11 cellular contexts compared by ENCODE assay signal in the genomic region with DNA sequence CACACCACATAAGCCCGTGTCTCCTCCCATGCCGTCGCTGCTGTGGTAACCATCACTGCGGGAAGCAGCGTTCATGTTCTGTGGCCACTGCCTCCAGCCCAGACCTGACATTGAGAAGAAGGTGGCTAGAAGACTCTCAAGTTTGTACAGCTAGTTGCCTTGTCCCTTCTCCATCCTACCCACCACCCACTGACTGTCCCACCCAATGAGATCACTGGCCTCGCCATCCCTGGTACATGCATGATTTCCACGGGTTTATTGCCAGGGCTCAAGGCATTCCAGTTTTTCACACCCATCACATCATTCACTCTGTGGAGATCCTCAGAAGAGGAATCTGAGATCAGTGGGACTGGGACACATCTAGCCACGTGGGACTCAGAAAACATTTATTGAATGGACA.
"Had no signal": no experiment of that assay in that cellular context is flagged by ENCODE, and none has a peak within 500 bp of the region (broad histone marks: within the 10 kb centered on the region; RNA-seq: fewer than 3 reads in every experiment).

No MANE protein-coding gene starts in this region.

- H2AFZ ChIP-seq: parathyroid adenoma had no signal

- H3K27me3 Mint-ChIP-seq: stimulated activated naive B cell treated with anti-CD40 and anti-IgM and Interleukin-4, amounts not matched to agents 10 μg/mL and 1 μg/mL and 100 μg/mL, for 72 hours had no signal

- DNase-seq: activated CD4-positive, alpha-beta T cell treated with anti-CD3 and anti-CD28 coated beads, Interleukin-2, amount 10 ng/mL, durations not matched to agents 7 days and 5 days; activated naive CD4-positive, alpha-beta T cell treated with Interleukin-2 at 50 U/mL for 16 hours; activated naive CD8-positive, alpha-beta T cell treated with anti-CD3 and anti-CD28 coated beads, Interleukin-2, amount 50 U/mL, for 24 hours; aorta; immature natural killer cell; stimulated activated CD4-positive, alpha-beta T cell treated with anti-CD3 and anti-CD28 coated beads, Interleukin-12 subunit alpha, Interleukin-12 subunit beta, amount 100 ng/mL, for 4 hours; stimulated activated CD4-positive, alpha-beta T cell treated with anti-CD3 and anti-CD28 coated beads, Interleukin-2, amount 100 ng/mL, for 24 hours; thyroid gland had no signal

- H3K27me3 ChIP-seq: thyroid gland had no signal

- H3K9me3 ChIP-seq: thyroid gland had no signal

- H3K27ac ChIP-seq: parathyroid adenoma, thyroid gland had no signal

- H3K27ac Mint-ChIP-seq: activated CD4-positive, alpha-beta T cell treated with anti-CD3 and anti-CD28 coated beads, Interleukin-2, amount 10 ng/mL, durations not matched to agents 7 days and 5 days; activated naive CD8-positive, alpha-beta T cell treated with anti-CD3 and anti-CD28 coated beads, Interleukin-2, amount 50 U/mL, for 24 hours; activated T-helper 1 cell treated with anti-CD3 and anti-CD28 coated beads, Interleukin-12 subunit alpha, Interleukin-12 subunit beta, Interleukin-2, Interleukin-4 antibody, amounts not matched to agents 30 ng/mL and 10 ng/mL and 1 ng/mL, durations not matched to agents 14 hours and 24 hours and 36 hours had no signal

- H3K4me3 ChIP-seq: thyroid gland had no signal

- H3K79me2 ChIP-seq: parathyroid adenoma had no signal

- H3K9me3 Mint-ChIP-seq: activated CD4-positive, alpha-beta T cell treated with anti-CD3 and anti-CD28 coated beads, Interleukin-2, amount 10 ng/mL, durations not matched to agents 7 days and 5 days; activated naive CD8-positive, alpha-beta T cell treated with anti-CD3 and anti-CD28 coated beads, Interleukin-2, amount 50 U/mL, for 24 hours; activated T-helper 1 cell treated with anti-CD3 and anti-CD28 coated beads, Interleukin-12 subunit alpha, Interleukin-12 subunit beta, Interleukin-2, Interleukin-4 antibody, amounts not matched to agents 30 ng/mL and 10 ng/mL and 1 ng/mL, durations not matched to agents 14 hours and 24 hours and 36 hours; immature natural killer cell; stimulated activated naive B cell treated with anti-CD40 and anti-IgM and Interleukin-4, amounts not matched to agents 10 μg/mL and 1 μg/mL and 100 μg/mL, for 72 hours had no signal

- H3K4me3 Mint-ChIP-seq: activated CD4-positive, alpha-beta T cell treated with anti-CD3 and anti-CD28 coated beads, Interleukin-2, amount 10 ng/mL, durations not matched to agents 7 days and 5 days; activated naive CD8-positive, alpha-beta T cell treated with anti-CD3 and anti-CD28 coated beads, Interleukin-2, amount 50 U/mL, for 24 hours; activated T-helper 1 cell treated with anti-CD3 and anti-CD28 coated beads, Interleukin-12 subunit alpha, Interleukin-12 subunit beta, Interleukin-2, Interleukin-4 antibody, amounts not matched to agents 30 ng/mL and 10 ng/mL and 1 ng/mL, durations not matched to agents 14 hours and 24 hours and 36 hours; immature natural killer cell; stimulated activated naive B cell treated with anti-CD40 and anti-IgM and Interleukin-4, amounts not matched to agents 10 μg/mL and 1 μg/mL and 100 μg/mL, for 72 hours had no signal
